In the genomic region with DNA sequence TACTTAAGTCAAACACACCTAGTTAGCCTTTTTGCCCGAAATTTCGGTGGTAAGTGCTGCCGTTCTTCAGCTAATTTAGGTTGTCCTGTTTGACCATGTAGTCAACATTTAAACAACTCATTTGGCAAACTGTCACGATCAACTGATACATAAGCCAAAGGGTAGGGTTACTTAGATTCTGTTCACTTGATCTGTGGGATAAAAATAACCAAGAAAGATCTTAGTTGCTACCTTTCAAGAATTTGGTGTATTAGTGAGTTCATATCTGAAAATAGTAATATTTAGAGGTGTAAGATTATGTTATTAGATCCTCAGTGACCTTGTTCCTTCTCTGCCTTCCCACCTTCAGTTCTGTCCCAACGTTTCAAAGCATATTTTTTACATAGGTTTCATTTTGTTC, we compare ENCODE assay signal across 8 cellular contexts. TPM values are rescaled to one million over a fixed set of nuclear protein-coding genes. Genes with fewer than 3 reads are reported as not detected.
A peak's percentile ranks its signal among the peaks of the same experiment; 100 is the strongest.
DNase-seq lines count a peak whose midpoint lies in the region; ATAC-seq, FAIRE-seq and TF ChIP-seq lines count a peak whose summit lies in the region.
"Had no signal": no experiment of that assay in that cellular context is flagged by ENCODE, and none has a peak within 500 bp of the region (broad histone marks: within the 10 kb centered on the region; RNA-seq: fewer than 3 reads in every experiment).

No MANE protein-coding gene starts in this region.

- H3K27ac ChIP-seq in HCT116 (ENCODE audit: low read depth, low read length) = no peak overlapping the region
- peak overlapping the region; percentile 77 for H3K27ac ChIP-seq in foreskin keratinocyte
- H3K27ac ChIP-seq in gastrocnemius medialis = peak overlapping the region; percentile 95 to 97 (median 96)

- H4K20me1 ChIP-seq in HCT116 (ENCODE audit: insufficient read depth) = no peaks in the 10 kb centered on the region

- H3K4me3 Mint-ChIP-seq in activated B cell treated with CpG ODN at 0.5 μM for 24 hours = peak overlapping the region; percentile 93

- H3K36me3 ChIP-seq in HCT116 (ENCODE audit: control insufficient read depth in 1 of 2, insufficient read depth in 2 of 2, low read length in 2 of 2) (peaks cover 7 to 13% of the 10 kb centered on the region in 2 experiments; a peak in 3 of 4 replicates), gastrocnemius medialis (peaks cover 0 to 8% of the 10 kb centered on the region in 2 donors)

- intact Hi-C loops in HCT116 (cut with micrococcal nuclease) = no loop called here
- intact Hi-C loops in activated B cell treated with CpG ODN at 0.5 μM for 24 hours (cut with micrococcal nuclease) = no loop called here
- intact Hi-C loops in gastrocnemius medialis (cut with DNase I; ENCODE audit: low total_unique reads) = no loop called here

- FAIRE-seq in HTR-8/SVneo (lab: Jason Lieb, UNC) = no peak

- TF ChIP-seq POLR2A in HCT116 (IDR thresholded peaks at IDR 0.05; ENCODE audit: borderline replicate concordance, extremely low read depth, insufficient read depth, insufficient read length) (no peak), gastrocnemius medialis (IDR thresholded peaks at IDR 0.05) (peak in 1 of 2 donors; percentile 19)

- RAD21 ChIA-PET in HCT116 (lab: Charles Lee; ENCODE audit: low non-redundant PET in 1 of 2, low total read pairs in 2 of 2, uncharacterized antibody in 2 of 2, unreplicated experiment in 2 of 2) = no interaction called here

- 0 out of 2 replicates have a peak, but pooled peaks cover 4% of the 10 kb centered on the region for H3K9me2 ChIP-seq in HCT116 (ENCODE audit: insufficient read depth)

- no peak for TF ChIP-seq CTCF in HCT116 (IDR thresholded peaks at IDR 0.05 in 2 of 3, conservative IDR thresholded peaks at IDR 0.05 in 1 of 3; ENCODE audit: borderline replicate concordance in 1 of 3, insufficient read depth in 1 of 3, low read depth in 2 of 3, low read length in 2 of 3)
- TF ChIP-seq CTCF in activated B cell treated with CpG ODN at 0.5 μM for 24 hours (IDR thresholded peaks at IDR 0.05) = no peak
- TF ChIP-seq CTCF in foreskin keratinocyte (conservative IDR thresholded peaks at IDR 0.05) = no peak
- TF ChIP-seq CTCF in gastrocnemius medialis (IDR thresholded peaks at IDR 0.05 in 4 of 5, conservative IDR thresholded peaks at IDR 0.05 in 1 of 5) = no peak

- POLR2A ChIA-PET in HCT116 (lab: Charles Lee) = no interaction called here
- POLR2A ChIA-PET in activated B cell treated with CpG ODN at 0.5 μM for 24 hours (lab: Charles Lee) = no interaction called here

- peak overlapping the region; percentile 78 for H3K4me2 ChIP-seq in HCT116 (ENCODE audit: low read length)

- peak overlapping the region; percentile 69 for H3K27ac Mint-ChIP-seq in activated B cell treated with CpG ODN at 0.5 μM for 24 hours

- no peak overlapping the region for H2AFZ ChIP-seq in HCT116 (ENCODE audit: low read depth, low read length, poor library complexity, severe bottlenecking)

- in situ Hi-C loops in gastrocnemius medialis (cut with MboI; ENCODE audit: low sequenced_read_pairs in 4 of 4) = no loop called here

- H3K4me3 ChIP-seq in HCT116 (replicated peaks in 1 of 2; ENCODE audit: low read depth in 1 of 2, low read length in 2 of 2) = peak overlapping the region in 1 of 2 experiments; percentile 77; a peak in 1 of 4 replicates
- peak overlapping the region; percentile 72 to 93 (median 84) for H3K4me3 ChIP-seq in gastrocnemius medialis

- no peaks in the 10 kb centered on the region for H3K27me3 Mint-ChIP-seq in activated B cell treated with CpG ODN at 0.5 μM for 24 hours

- TF ChIP-seq RAD21 in HCT116 (IDR thresholded peaks at IDR 0.05; ENCODE audit: low read depth) = no peak

- H3K4me1 Mint-ChIP-seq in activated B cell treated with CpG ODN at 0.5 μM for 24 hours = peaks cover 81% of the 10 kb centered on the region

- no peak for ATAC-seq in HCT116
- no peak for ATAC-seq in activated B cell treated with CpG ODN at 0.5 μM for 24 hours (ENCODE audit: low read depth)
- no peak for ATAC-seq in foreskin keratinocyte
- peak; percentile 6 to 65 for ATAC-seq in gastrocnemius medialis
- no peak for ATAC-seq in esophagus mucosa
- no peak for ATAC-seq in HG03469 (IDR thresholded peaks at IDR 0.05; ENCODE audit: unreplicated experiment)

- peaks cover 63% of the 10 kb centered on the region for H3K79me2 ChIP-seq in HCT116 (ENCODE audit: insufficient read depth, low read length)

- H3K9ac ChIP-seq in HCT116 (ENCODE audit: low read length) = no peak overlapping the region

- CTCF ChIA-PET in HCT116 (lab: Charles Lee) = no interaction called here
- CTCF ChIA-PET in activated B cell treated with CpG ODN at 0.5 μM for 24 hours (lab: Charles Lee) = no interaction called here

- H3K9me3 Mint-ChIP-seq in activated B cell treated with CpG ODN at 0.5 μM for 24 hours = no peaks in the 10 kb centered on the region

- H3K9me3 ChIP-seq in HCT116 (ENCODE audit: control insufficient read depth in 1 of 2, insufficient read depth in 1 of 2, low read depth in 1 of 2, low read length in 2 of 2) (no peaks in the 10 kb centered on the region), gastrocnemius medialis (no peaks in the 10 kb centered on the region)

- no TSS peak for BruUV-seq in HCT116 (replicated peaks; lab: Mats Ljungman, UMichigan)

- no peak for DNase-seq in HCT116 (ENCODE audit: low read depth, low spot score)
- DNase-seq in activated B cell treated with CpG ODN at 0.5 μM for 24 hours = no peak
- DNase-seq in foreskin keratinocyte = no peak
- peak in 1 of 2 donors; percentile 24 for DNase-seq in gastrocnemius medialis
- no peak for DNase-seq in HTR-8/SVneo (ENCODE audit: insufficient read length, low spot score)
- DNase-seq: NCI-H1436 treated with DMSO at 0.1 percent for 48 hours had no signal

- H3K36me3 Mint-ChIP-seq in activated B cell treated with CpG ODN at 0.5 μM for 24 hours (ENCODE audit: low read depth) = peaks cover 49% of the 10 kb centered on the region

- H3K27me3 ChIP-seq in HCT116 (ENCODE audit: insufficient read depth, low read length) = no peaks in the 10 kb centered on the region
- H3K27me3 ChIP-seq in foreskin keratinocyte = no peaks in the 10 kb centered on the region
- no peaks in the 10 kb centered on the region for H3K27me3 ChIP-seq in gastrocnemius medialis

- H3K4me1 ChIP-seq in HCT116 (ENCODE audit: control insufficient read depth in 1 of 2, insufficient read depth in 2 of 2, low read length in 2 of 2) = peaks cover 11 to 32% of the 10 kb centered on the region in 2 experiments
- H3K4me1 ChIP-seq in foreskin keratinocyte = peaks cover 28% of the 10 kb centered on the region
- H3K4me1 ChIP-seq in gastrocnemius medialis = peaks cover 63 to 71% of the 10 kb centered on the region in 2 donors

TF ChIP-seq in HCT116, 20 proteins besides CTCF, POLR2A, EP300 and RAD21:
- no peak for TF ChIP-seq CEBPB (IDR thresholded peaks at IDR 0.05; ENCODE audit: low read depth)
- TF ChIP-seq ELF1 (IDR thresholded peaks at IDR 0.05; ENCODE audit: borderline replicate concordance, low read depth) = no peak
- no peak for TF ChIP-seq EZH2phosphoT487 (IDR thresholded peaks at IDR 0.05; ENCODE audit: borderline replicate concordance)
- TF ChIP-seq, protein P1, sequence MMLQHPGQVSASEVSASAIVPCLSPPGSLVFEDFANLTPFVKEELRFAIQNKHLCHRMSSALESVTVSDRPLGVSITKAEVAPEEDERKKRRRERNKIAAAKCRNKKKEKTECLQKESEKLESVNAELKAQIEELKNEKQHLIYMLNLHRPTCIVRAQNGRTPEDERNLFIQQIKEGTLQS (IDR thresholded peaks at IDR 0.05) = no peak
- TF ChIP-seq SRF (IDR thresholded peaks at IDR 0.05; ENCODE audit: low read depth) = no peak
- TF ChIP-seq ZFX (IDR thresholded peaks at IDR 0.05) = no peak
- no peak for TF ChIP-seq FOSL1 (IDR thresholded peaks at IDR 0.05; ENCODE audit: low read depth)

RNA-seq across cellular contexts. Expression of a gene that starts 2.0 kb away (rescaled TPM):
- total RNA-seq in HCT116 (2021; ENCODE audit: unreplicated experiment) = 20.7 TPM
- 7.3 and 8.5 TPM in 2 replicates for polyA plus RNA-seq in HCT116 (2012)
- total RNA-seq in activated B cell treated with CpG ODN at 0.5 μM for 24 hours = 29.5 and 33.1 TPM in 2 replicates
- 30.8 and 31.9 TPM in 2 replicates for total RNA-seq in foreskin keratinocyte
- 5.7 and 6.8 TPM in 2 replicates for polyA plus RNA-seq in foreskin keratinocyte
- total RNA-seq in gastrocnemius medialis = 10 to 100 TPM; 26.2 to 40.3 (median 29.5) TPM
- total RNA-seq in esophagus mucosa = 28.4 TPM

Comparison
In these comparisons a context has a peak if more than half of its experiments do, and no peak if none do; other contexts are left out.
1. ATAC-seq: peak in gastrocnemius medialis (2 of 2); none in HCT116 (single experiment), activated B cell treated with CpG ODN at 0.5 μM for 24 hours (single experiment), foreskin keratinocyte (single experiment), esophagus mucosa (single experiment) and HG03469 (single experiment).